ENCODE assay signal across 1 cellular context in genomic region chr17:66228887-66229782, GRCh38.
A peak's percentile ranks its signal among the peaks of the same experiment; 100 is the strongest.
TF ChIP-seq lines count a peak whose summit lies in the region.

A gene with protein sequence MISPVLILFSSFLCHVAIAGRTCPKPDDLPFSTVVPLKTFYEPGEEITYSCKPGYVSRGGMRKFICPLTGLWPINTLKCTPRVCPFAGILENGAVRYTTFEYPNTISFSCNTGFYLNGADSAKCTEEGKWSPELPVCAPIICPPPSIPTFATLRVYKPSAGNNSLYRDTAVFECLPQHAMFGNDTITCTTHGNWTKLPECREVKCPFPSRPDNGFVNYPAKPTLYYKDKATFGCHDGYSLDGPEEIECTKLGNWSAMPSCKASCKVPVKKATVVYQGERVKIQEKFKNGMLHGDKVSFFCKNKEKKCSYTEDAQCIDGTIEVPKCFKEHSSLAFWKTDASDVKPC (minus strand): TSS chr17:66229415. CDS start chr17:66229379, 36 bp downstream.

TF ChIP-seq in HepG2, 621 proteins besides CTCF, POLR2A, EP300 and RAD21 (continued from another document and continues in another):
- no peak for TF ChIP-seq ZBTB21 (CRISPR knock-in tag; IDR thresholded peaks at IDR 0.05)
- TF ChIP-seq, protein P1, sequence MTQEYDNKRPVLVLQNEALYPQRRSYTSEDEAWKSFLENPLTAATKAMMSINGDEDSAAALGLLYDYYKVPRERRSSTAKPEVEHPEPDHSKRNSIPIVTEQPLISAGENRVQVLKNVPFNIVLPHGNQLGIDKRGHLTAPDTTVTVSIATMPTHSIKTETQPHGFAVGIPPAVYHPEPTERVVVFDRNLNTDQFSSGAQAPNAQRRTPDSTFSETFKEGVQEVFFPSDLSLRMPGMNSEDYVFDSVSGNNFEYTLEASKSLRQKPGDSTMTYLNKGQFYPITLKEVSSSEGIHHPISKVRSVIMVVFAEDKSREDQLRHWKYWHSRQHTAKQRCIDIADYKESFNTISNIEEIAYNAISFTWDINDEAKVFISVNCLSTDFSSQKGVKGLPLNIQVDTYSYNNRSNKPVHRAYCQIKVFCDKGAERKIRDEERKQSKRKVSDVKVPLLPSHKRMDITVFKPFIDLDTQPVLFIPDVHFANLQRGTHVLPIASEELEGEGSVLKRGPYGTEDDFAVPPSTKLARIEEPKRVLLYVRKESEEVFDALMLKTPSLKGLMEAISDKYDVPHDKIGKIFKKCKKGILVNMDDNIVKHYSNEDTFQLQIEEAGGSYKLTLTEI (CRISPR knock-in tag; conservative IDR thresholded peaks at IDR 0.05), result no peak
- peak; percentile 100 for TF ChIP-seq POLR2AphosphoS5 (IDR thresholded peaks at IDR 0.05; ENCODE audit: low read depth, low read length)
- peak; percentile 38; the same call in 1 of the 2 replicates for TF ChIP-seq RARA (CRISPR knock-in tag; IDR thresholded peaks at IDR 0.05)
- TF ChIP-seq, protein P2, sequence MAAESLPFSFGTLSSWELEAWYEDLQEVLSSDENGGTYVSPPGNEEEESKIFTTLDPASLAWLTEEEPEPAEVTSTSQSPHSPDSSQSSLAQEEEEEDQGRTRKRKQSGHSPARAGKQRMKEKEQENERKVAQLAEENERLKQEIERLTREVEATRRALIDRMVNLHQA (CRISPR knock-in tag; IDR thresholded peaks at IDR 0.05), result 0 out of 2 replicates have a peak, but pooled peaks have one; percentile 70
- peak; percentile 77 for TF ChIP-seq ZNF142 (CRISPR knock-in tag; IDR thresholded peaks at IDR 0.05)
- TF ChIP-seq NCOA1 (CRISPR knock-in tag; IDR thresholded peaks at IDR 0.05), result 0 out of 2 replicates have a peak, but pooled peaks have one; percentile 32
- peak; percentile 92 for TF ChIP-seq SAP130 (CRISPR knock-in tag; IDR thresholded peaks at IDR 0.05; ENCODE audit: low read depth)
- peak; percentile 25; the same call in 1 of the 2 replicates for TF ChIP-seq THAP9 (CRISPR knock-in tag; IDR thresholded peaks at IDR 0.05; ENCODE audit: borderline replicate concordance)
- no peak for TF ChIP-seq MTF2 (CRISPR knock-in tag; IDR thresholded peaks at IDR 0.05; ENCODE audit: borderline replicate concordance)
- TF ChIP-seq TBX3 (IDR thresholded peaks at IDR 0.05; ENCODE audit: borderline replicate concordance), result peak; percentile 37; the same call in 1 of the 2 replicates
- TF ChIP-seq SKI (IDR thresholded peaks at IDR 0.05; ENCODE audit: partially characterized antibody), result no peak
- no peak for TF ChIP-seq ZFP82 (CRISPR knock-in tag; IDR thresholded peaks at IDR 0.05; ENCODE audit: borderline replicate concordance)
- TF ChIP-seq, protein P3, sequence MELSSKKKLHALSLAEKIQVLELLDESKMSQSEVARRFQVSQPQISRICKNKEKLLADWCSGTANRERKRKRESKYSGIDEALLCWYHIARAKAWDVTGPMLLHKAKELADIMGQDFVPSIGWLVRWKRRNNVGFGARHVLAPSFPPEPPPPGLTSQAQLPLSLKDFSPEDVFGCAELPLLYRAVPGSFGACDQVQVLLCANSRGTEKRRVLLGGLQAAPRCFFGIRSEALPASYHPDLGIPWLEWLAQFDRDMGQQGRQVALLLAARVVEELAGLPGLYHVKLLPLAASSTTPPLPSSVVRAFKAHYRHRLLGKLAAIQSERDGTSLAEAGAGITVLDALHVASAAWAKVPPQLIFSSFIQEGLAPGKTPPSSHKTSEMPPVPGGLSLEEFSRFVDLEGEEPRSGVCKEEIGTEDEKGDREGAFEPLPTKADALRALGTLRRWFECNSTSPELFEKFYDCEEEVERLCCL (CRISPR knock-in tag; IDR thresholded peaks at IDR 0.05; ENCODE audit: borderline replicate concordance), result no peak
- peak; percentile 66 for TF ChIP-seq ZNF687 (CRISPR knock-in tag; IDR thresholded peaks at IDR 0.05)
- peak; percentile 64 for TF ChIP-seq REPIN1 (CRISPR knock-in tag; IDR thresholded peaks at IDR 0.05; ENCODE audit: borderline replicate concordance, low read depth)
- peak; percentile 82 for TF ChIP-seq CREM (IDR thresholded peaks at IDR 0.05)
- no peak for TF ChIP-seq CREM (CRISPR knock-in tag; IDR thresholded peaks at IDR 0.05)
- TF ChIP-seq PATZ1 (CRISPR knock-in tag; IDR thresholded peaks at IDR 0.05), result peak; percentile 31; the same call in 1 of the 2 replicates
- TF ChIP-seq HNF4G (IDR thresholded peaks at IDR 0.05; ENCODE audit: borderline replicate concordance, low read depth, low read length), result peak; percentile 41; the same call in 1 of the 2 replicates
- TF ChIP-seq HNF4G (CRISPR knock-in tag; IDR thresholded peaks at IDR 0.05; ENCODE audit: borderline replicate concordance, low read depth), result no peak
- TF ChIP-seq MEIS2 (CRISPR knock-in tag; IDR thresholded peaks at IDR 0.05), result no peak
- TF ChIP-seq ZNF331 (CRISPR knock-in tag; IDR thresholded peaks at IDR 0.05), result peak; percentile 87
- TF ChIP-seq ZFP36L1 (CRISPR knock-in tag; IDR thresholded peaks at IDR 0.05), result peak; percentile 78; the same call in 1 of the 2 replicates
- TF ChIP-seq KDM5A (IDR thresholded peaks at IDR 0.05; ENCODE audit: borderline replicate concordance, low read length), result peak; percentile 34; the same call in 1 of the 2 replicates
- TF ChIP-seq ZNF343 (CRISPR knock-in tag; IDR thresholded peaks at IDR 0.05), result peak; percentile 47; the same call in 1 of the 2 replicates
- TF ChIP-seq ZNF891 (CRISPR knock-in tag; IDR thresholded peaks at IDR 0.05), result peak; percentile 45; the same call in 1 of the 2 replicates
- peak; percentile 92 for TF ChIP-seq ZMYM2 (CRISPR knock-in tag; IDR thresholded peaks at IDR 0.05)
- no peak for TF ChIP-seq ZNF225 (CRISPR knock-in tag; IDR thresholded peaks at IDR 0.05)
- peak; percentile 74 for TF ChIP-seq TBX2 (CRISPR knock-in tag; IDR thresholded peaks at IDR 0.05; ENCODE audit: borderline replicate concordance)
- no peak for TF ChIP-seq ZNF562 (CRISPR knock-in tag; IDR thresholded peaks at IDR 0.05; ENCODE audit: borderline replicate concordance)
- TF ChIP-seq MED13 (CRISPR knock-in tag; IDR thresholded peaks at IDR 0.05), result peak; percentile 96
- peak; percentile 52; the same call in 1 of the 2 replicates for TF ChIP-seq BCL6 (CRISPR knock-in tag; IDR thresholded peaks at IDR 0.05)
- TF ChIP-seq ETV6 (CRISPR knock-in tag; conservative IDR thresholded peaks at IDR 0.05), result no peak
- TF ChIP-seq, protein P4, sequence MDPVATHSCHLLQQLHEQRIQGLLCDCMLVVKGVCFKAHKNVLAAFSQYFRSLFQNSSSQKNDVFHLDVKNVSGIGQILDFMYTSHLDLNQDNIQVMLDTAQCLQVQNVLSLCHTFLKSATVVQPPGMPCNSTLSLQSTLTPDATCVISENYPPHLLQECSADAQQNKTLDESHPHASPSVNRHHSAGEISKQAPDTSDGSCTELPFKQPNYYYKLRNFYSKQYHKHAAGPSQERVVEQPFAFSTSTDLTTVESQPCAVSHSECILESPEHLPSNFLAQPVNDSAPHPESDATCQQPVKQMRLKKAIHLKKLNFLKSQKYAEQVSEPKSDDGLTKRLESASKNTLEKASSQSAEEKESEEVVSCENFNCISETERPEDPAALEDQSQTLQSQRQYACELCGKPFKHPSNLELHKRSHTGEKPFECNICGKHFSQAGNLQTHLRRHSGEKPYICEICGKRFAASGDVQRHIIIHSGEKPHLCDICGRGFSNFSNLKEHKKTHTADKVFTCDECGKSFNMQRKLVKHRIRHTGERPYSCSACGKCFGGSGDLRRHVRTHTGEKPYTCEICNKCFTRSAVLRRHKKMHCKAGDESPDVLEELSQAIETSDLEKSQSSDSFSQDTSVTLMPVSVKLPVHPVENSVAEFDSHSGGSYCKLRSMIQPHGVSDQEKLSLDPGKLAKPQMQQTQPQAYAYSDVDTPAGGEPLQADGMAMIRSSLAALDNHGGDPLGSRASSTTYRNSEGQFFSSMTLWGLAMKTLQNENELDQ (CRISPR knock-in tag; IDR thresholded peaks at IDR 0.05; ENCODE audit: borderline replicate concordance), result peak; percentile 33; the same call in 1 of the 2 replicates
- peak; percentile 66 for TF ChIP-seq HNF4A (CRISPR knock-in tag; IDR thresholded peaks at IDR 0.05)
- 0 out of 2 replicates have a peak, but pooled peaks have one; percentile 19 for TF ChIP-seq SRY (CRISPR knock-in tag; IDR thresholded peaks at IDR 0.05)
